ENCODE assay signal across 27 cellular contexts in genomic region chr4:81352476-81352875, GRCh38.
DNase-seq lines count a peak whose midpoint lies in the region; TF ChIP-seq lines count a peak whose summit lies in the region.
"Had no signal": no experiment of that assay in that cellular context is flagged by ENCODE, and none has a peak within 500 bp of the region (broad histone marks: within the 10 kb centered on the region; RNA-seq: fewer than 3 reads in every experiment).

No MANE protein-coding gene starts in this region.

- H3K4me3 ChIP-seq in BJ (ENCODE audit: low read depth, low read length) (no peak overlapping the region), adipocyte (ENCODE audit: low read length) (peak overlapping the region; percentile 20), hepatocyte (no peak overlapping the region), HAP-1 (no peak overlapping the region)
- H3K4me3 ChIP-seq: PC-9, prostate gland had no signal

- H3K4me3 Mint-ChIP-seq in endothelial cell (ENCODE audit: unreplicated experiment), result no peak overlapping the region
- H3K4me3 Mint-ChIP-seq: activated CD8-positive, alpha-beta T cell treated with anti-CD3 and anti-CD28 coated beads for 36 hours; activated naive CD8-positive, alpha-beta T cell treated with anti-CD3 and anti-CD28 coated beads, Interleukin-2, amount 10 ng/mL, durations not matched to agents 7 days and 5 days; brain; memory B cell; stimulated activated memory B cell treated with anti-CD40 and anti-IgM and Interleukin-4, amounts not matched to agents 10 μg/mL and 1 μg/mL and 100 μg/mL, for 72 hours; T-helper 17 cell had no signal

- H3K4me2 ChIP-seq in hepatocyte, result no peak overlapping the region
- H3K4me2 ChIP-seq: PC-9 had no signal

- H3K27me3 ChIP-seq in BJ (ENCODE audit: control insufficient read depth, insufficient read depth, low read length) (no peaks in the 10 kb centered on the region), adipocyte (replicated peaks; ENCODE audit: control insufficient read depth, insufficient read depth, low read length) (no peaks in the 10 kb centered on the region), hepatocyte (no peaks in the 10 kb centered on the region), HAP-1 (ENCODE audit: low read depth) (0 out of 2 replicates have a peak, but pooled peaks cover 2% of the 10 kb centered on the region)
- H3K27me3 ChIP-seq: BE2C, neutrophil had no signal

- no peaks in the 10 kb centered on the region for H3K9me3 Mint-ChIP-seq in endothelial cell (ENCODE audit: unreplicated experiment)
- H3K9me3 Mint-ChIP-seq: activated CD8-positive, alpha-beta T cell treated with anti-CD3 and anti-CD28 coated beads for 36 hours; brain; memory B cell; stimulated activated memory B cell treated with anti-CD40 and anti-IgM and Interleukin-4, amounts not matched to agents 10 μg/mL and 1 μg/mL and 100 μg/mL, for 72 hours had no signal

- no peaks in the 10 kb centered on the region for H4K20me1 ChIP-seq in hepatocyte (ENCODE audit: insufficient read depth, poor library complexity, severe bottlenecking)

- 60% methylated on average over 3 of the region's 3 CpGs for WGBS in hepatocyte (ENCODE audit: low lambda C conversion rate, missing lambda C conversion rate)

- POLR2A ChIA-PET in BJ (lab: Charles Lee), result no interaction called here

- peaks cover 13% of the 10 kb centered on the region for H3K4me1 ChIP-seq in adipocyte (ENCODE audit: control insufficient read depth, insufficient read depth, low read length)
- H3K4me1 ChIP-seq in hepatocyte (ENCODE audit: insufficient read depth), result peaks cover 7% of the 10 kb centered on the region
- H3K4me1 ChIP-seq in HAP-1, result no peaks in the 10 kb centered on the region
- H3K4me1 ChIP-seq: BE2C, prostate gland had no signal

- peaks cover 7% of the 10 kb centered on the region for H3K4me1 Mint-ChIP-seq in endothelial cell (ENCODE audit: unreplicated experiment)
- H3K4me1 Mint-ChIP-seq: activated naive CD8-positive, alpha-beta T cell treated with anti-CD3 and anti-CD28 coated beads, Interleukin-2, amount 10 ng/mL, durations not matched to agents 7 days and 5 days; memory B cell; stimulated activated memory B cell treated with anti-CD40 and anti-IgM and Interleukin-4, amounts not matched to agents 10 μg/mL and 1 μg/mL and 100 μg/mL, for 72 hours had no signal

- H3K36me3 ChIP-seq in BJ (ENCODE audit: control insufficient read depth, insufficient read depth, low read length) (no peaks in the 10 kb centered on the region), adipocyte (ENCODE audit: control insufficient read depth, insufficient read depth, low read length, severe bottlenecking) (no peaks in the 10 kb centered on the region), hepatocyte (replicated peaks; ENCODE audit: insufficient read depth, low read depth) (no peaks in the 10 kb centered on the region), HAP-1 (replicated peaks) (no peaks in the 10 kb centered on the region)
- H3K36me3 ChIP-seq: BE2C, neutrophil, prostate gland had no signal

- H3K27me3 Mint-ChIP-seq in endothelial cell (ENCODE audit: unreplicated experiment), result peaks cover 8% of the 10 kb centered on the region

- H3K27ac Mint-ChIP-seq in endothelial cell (ENCODE audit: unreplicated experiment), result no peak overlapping the region
- H3K27ac Mint-ChIP-seq: activated CD8-positive, alpha-beta T cell treated with anti-CD3 and anti-CD28 coated beads for 36 hours; activated naive CD8-positive, alpha-beta T cell treated with anti-CD3 and anti-CD28 coated beads, Interleukin-2, amount 10 ng/mL, durations not matched to agents 7 days and 5 days; memory B cell; stimulated activated memory B cell treated with anti-CD40 and anti-IgM and Interleukin-4, amounts not matched to agents 10 μg/mL and 1 μg/mL and 100 μg/mL, for 72 hours; T-helper 17 cell had no signal

- TF ChIP-seq CTCF in BJ (IDR thresholded peaks at IDR 0.05; ENCODE audit: insufficient read depth, low read depth, low read length) (no peak), endothelial cell (IDR thresholded peaks at IDR 0.05; ENCODE audit: unreplicated experiment) (no peak), hepatocyte (IDR thresholded peaks at IDR 0.05; ENCODE audit: poor library complexity) (no peak)

- no peaks in the 10 kb centered on the region for H3K9me2 ChIP-seq in hepatocyte (replicated peaks; ENCODE audit: insufficient read depth)

- no peak overlapping the region for H2AFZ ChIP-seq in hepatocyte
- H2AFZ ChIP-seq: PC-9 had no signal

- H3K79me2 ChIP-seq in hepatocyte, result no peaks in the 10 kb centered on the region

- peak overlapping the region; percentile 15 for H3K9ac ChIP-seq in adipocyte (ENCODE audit: low read length)

- CTCF ChIA-PET in BJ (lab: Yijun Ruan, JAX), result interaction anchor here (0.7 to 7.4 kb wide), 31 partner anchors 9 to 1169 kb away, joined by 3 to 114 read pairs (median 4); partner anchors contain the start of gene PRKG2

- H3K27ac ChIP-seq in hepatocyte, result no peak overlapping the region
- H3K27ac ChIP-seq: neutrophil, PC-9 had no signal

- DNase-seq in BJ (ENCODE audit: low read depth) (peak; percentile 40), adipocyte (ENCODE audit: low read depth) (peak; percentile 70), fibroblast of peridontal ligament (ENCODE audit: extremely low read depth) (peak; percentile 95), stromal cell of bone marrow (ENCODE audit: low read depth) (peak; percentile 51), endothelial cell (ENCODE audit: low spot score) (no peak), hepatocyte (ENCODE audit: low spot score) (no peak), HAP-1 (ENCODE audit: low spot score in 2 of 2) (no peak)
- DNase-seq: activated CD4-positive, CD25-positive, alpha-beta regulatory T cell treated with anti-CD3 and anti-CD28 coated beads, Interleukin-2, amount 50 U/mL, for 72 hours; activated CD8-positive, alpha-beta T cell treated with anti-CD3 and anti-CD28 coated beads for 36 hours; activated effector memory CD4-positive, alpha-beta T cell treated with Interleukin-2 at 50 U/mL for 16 hours; activated naive CD8-positive, alpha-beta T cell treated with anti-CD3 and anti-CD28 coated beads, Interleukin-2, amount 10 ng/mL, durations not matched to agents 7 days and 5 days; BE2C; cerebellar nuclear complex; Kasumi-1; left cardiac atrium; NCI-H1048; NCI-H2029; NCI-H2227 treated with DMSO at 0.1 percent for 48 hours; NCI-H526 treated with DMSO at 0.1 percent for 48 hours; PC-9; stimulated activated CD4-positive, alpha-beta T cell treated with anti-CD3 and anti-CD28 coated beads, Interleukin-4, amount 100 ng/mL, for 24 hours; T-helper 17 cell had no signal

- in situ Hi-C loops in HAP-1 (cut with MboI; ENCODE audit: low sequenced_read_pairs), result no loop called here

- no peaks in the 10 kb centered on the region for H3K36me3 Mint-ChIP-seq in endothelial cell (ENCODE audit: low read depth, unreplicated experiment)
- H3K36me3 Mint-ChIP-seq: activated naive CD8-positive, alpha-beta T cell treated with anti-CD3 and anti-CD28 coated beads, Interleukin-2, amount 10 ng/mL, durations not matched to agents 7 days and 5 days; brain; memory B cell; stimulated activated memory B cell treated with anti-CD40 and anti-IgM and Interleukin-4, amounts not matched to agents 10 μg/mL and 1 μg/mL and 100 μg/mL, for 72 hours had no signal

- H3K9me3 ChIP-seq in adipocyte (ENCODE audit: control insufficient read depth, low read length), result no peaks in the 10 kb centered on the region
- H3K9me3 ChIP-seq in hepatocyte (ENCODE audit: low read depth), result no peaks in the 10 kb centered on the region
- H3K9me3 ChIP-seq in HAP-1, result no peaks in the 10 kb centered on the region
- H3K9me3 ChIP-seq: BE2C, neutrophil, prostate gland had no signal

Comparison
In these comparisons a context has a peak if more than half of its experiments do, and no peak if none do; other contexts are left out.
1. DNase-seq: peak in BJ (single experiment), adipocyte (single experiment), fibroblast of peridontal ligament (single experiment) and stromal cell of bone marrow (single experiment); none in endothelial cell (single experiment), hepatocyte (single experiment) and HAP-1 (0 of 2).